In the genomic region with DNA sequence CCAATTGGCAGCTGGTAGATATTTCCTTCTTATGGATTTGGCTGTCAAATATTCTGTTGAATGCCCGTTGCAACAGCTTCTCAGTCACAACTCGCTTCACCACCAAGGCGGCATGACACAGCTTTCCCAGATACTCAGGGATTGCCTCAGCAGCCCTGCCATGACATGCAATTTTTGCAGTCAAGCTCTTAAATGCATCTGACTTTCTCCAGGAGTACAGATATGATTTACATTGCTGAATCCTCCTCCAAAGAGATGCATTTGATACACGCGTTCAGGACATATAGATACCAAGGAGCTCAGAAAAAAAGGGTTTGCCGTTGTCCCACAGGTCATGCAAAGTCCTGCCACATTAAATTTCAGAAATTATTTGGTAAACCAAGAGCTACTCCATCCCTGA, we compare ENCODE assay signal across 20 cellular contexts. TPM values are rescaled to one million over a fixed set of nuclear protein-coding genes. Genes with fewer than 3 reads are reported as not detected.
A peak's percentile ranks its signal among the peaks of the same experiment; 100 is the strongest.
DNase-seq lines count a peak whose midpoint lies in the region; ATAC-seq and TF ChIP-seq lines count a peak whose summit lies in the region.
"Had no signal": no experiment of that assay in that cellular context is flagged by ENCODE, and none has a peak within 500 bp of the region (broad histone marks: within the 10 kb centered on the region; RNA-seq: fewer than 3 reads in every experiment).

No MANE protein-coding gene starts in this region.

- H3K27ac ChIP-seq in right atrium auricular region (no peak overlapping the region), heart right ventricle (no peak overlapping the region), thymus (ENCODE audit: low read depth) (peak overlapping the region; percentile 3)

- H3K9me3 ChIP-seq in right atrium auricular region, result peaks cover 0 to 5% of the 10 kb centered on the region in 2 donors
- peaks cover 0 to 10% (median 0%) of the 10 kb centered on the region in 11 donors for H3K9me3 ChIP-seq in heart right ventricle
- H3K9me3 ChIP-seq in thymus (ENCODE audit: control insufficient read depth), result no peaks in the 10 kb centered on the region
- H3K9me3 ChIP-seq: BE2C had no signal

- WGBS in heart right ventricle, 2 donors, result 91% methylated on average over 6 of the region's 6 CpGs
- WGBS in thymus, result 89% methylated on average over 6 of the region's 6 CpGs

- H3K27me3 Mint-ChIP-seq in MCF 10A (ENCODE audit: insufficient read depth, unreplicated experiment) (no peaks in the 10 kb centered on the region), glutamatergic neuron (ENCODE audit: unreplicated experiment) (peaks cover 2% of the 10 kb centered on the region)

- POLR2A ChIA-PET in MCF 10A (lab: Yijun Ruan, JAX), result interaction anchor here (0.6 to 27.6 kb wide), 21 partner anchors 9 to 458 kb away, joined by 3 to 1235 read pairs (median 4); a partner anchor contains a TSS

- TF ChIP-seq CTCF in right atrium auricular region (IDR thresholded peaks at IDR 0.05) (no peak), heart right ventricle (IDR thresholded peaks at IDR 0.05) (no peak), MCF 10A (IDR thresholded peaks at IDR 0.05; ENCODE audit: unreplicated experiment) (no peak), glutamatergic neuron (IDR thresholded peaks at IDR 0.05; ENCODE audit: partially characterized antibody, unreplicated experiment) (no peak)

- H3K4me3 Mint-ChIP-seq in MCF 10A (ENCODE audit: unreplicated experiment) (peak overlapping the region; percentile 80), glutamatergic neuron (ENCODE audit: unreplicated experiment) (no peak overlapping the region)
- H3K4me3 Mint-ChIP-seq: CD14-positive monocyte; CD8-positive, alpha-beta T cell; H9 had no signal

- H3K4me1 Mint-ChIP-seq in MCF 10A (ENCODE audit: insufficient read depth, unreplicated experiment), result peaks cover 26% of the 10 kb centered on the region
- no peaks in the 10 kb centered on the region for H3K4me1 Mint-ChIP-seq in glutamatergic neuron (ENCODE audit: low read depth, unreplicated experiment)
- H3K4me1 Mint-ChIP-seq: CD14-positive monocyte had no signal

- intact Hi-C loops in heart right ventricle (cut with DNase I) (loop anchor here in 2 of 10 donors (10.0 kb wide), 2 partner anchors 149 to 359 kb away; a partner anchor contains a TSS), MCF 10A (cut with micrococcal nuclease) (no loop called here)

- H3K4me1 ChIP-seq in right atrium auricular region (no peaks in the 10 kb centered on the region), heart right ventricle (no peaks in the 10 kb centered on the region), thymus (ENCODE audit: control insufficient read depth, insufficient read depth, low read length) (no peaks in the 10 kb centered on the region)
- H3K4me1 ChIP-seq: BE2C had no signal

- peaks cover 56% of the 10 kb centered on the region for H3K36me3 Mint-ChIP-seq in MCF 10A (ENCODE audit: insufficient read depth, unreplicated experiment)
- peaks cover 4% of the 10 kb centered on the region for H3K36me3 Mint-ChIP-seq in glutamatergic neuron (ENCODE audit: unreplicated experiment)
- H3K36me3 Mint-ChIP-seq: CD14-positive monocyte; CD8-positive, alpha-beta T cell had no signal

- no TSS peak for BruUV-seq in MCF 10A (replicated peaks; lab: Mats Ljungman, UMichigan)

- DNase-seq in right atrium auricular region (ENCODE audit: low spot score) (peak; percentile 38), heart right ventricle (no peak), MCF 10A (ENCODE audit: unreplicated experiment) (peak; percentile 70), OCI-M2 (lab: John Stamatoyannopoulos, UW; ENCODE audit: unreplicated experiment) (no peak), C1 segment of cervical spinal cord (lab: John Stamatoyannopoulos, UW) (no peak), glutamatergic neuron (no peak)
- DNase-seq: ACHN, BE2C, COR-L47, DMS153, DMS79 treated with DMSO at 0.1 percent for 48 hours, GDM1, GOT3, H9 had no signal

- H3K9me3 Mint-ChIP-seq in MCF 10A (ENCODE audit: unreplicated experiment) (peaks cover 7% of the 10 kb centered on the region), glutamatergic neuron (ENCODE audit: unreplicated experiment) (no peaks in the 10 kb centered on the region)

- H3K27ac Mint-ChIP-seq in MCF 10A (ENCODE audit: low read depth, unreplicated experiment) (peak overlapping the region; percentile 30), glutamatergic neuron (ENCODE audit: unreplicated experiment) (no peak overlapping the region)
- H3K27ac Mint-ChIP-seq: CD14-positive monocyte; CD8-positive, alpha-beta T cell; H9 had no signal

- no peaks in the 10 kb centered on the region for H3K27me3 ChIP-seq in right atrium auricular region
- peaks cover 0 to 50% (median 7%) of the 10 kb centered on the region in 7 donors for H3K27me3 ChIP-seq in heart right ventricle
- H3K27me3 ChIP-seq in thymus (ENCODE audit: control insufficient read depth, insufficient read depth), result no peaks in the 10 kb centered on the region

- CTCF ChIA-PET in MCF 10A (lab: Yijun Ruan, JAX), result interaction anchor here (0.6 to 6.5 kb wide), 15 partner anchors 14 to 370 kb away, joined by 3 to 49 read pairs (median 4); a partner anchor contains a TSS

- H3K4me3 ChIP-seq in right atrium auricular region, result no peak overlapping the region
- H3K4me3 ChIP-seq in heart right ventricle, result no peak overlapping the region
- H3K4me3 ChIP-seq in thymus (ENCODE audit: low read length), result no peak overlapping the region

- ATAC-seq in heart right ventricle (no peak), esophagus mucosa (peak; percentile 30)
- ATAC-seq: CD8-positive, alpha-beta T cell had no signal

- no peaks in the 10 kb centered on the region for H3K36me3 ChIP-seq in right atrium auricular region
- no peaks in the 10 kb centered on the region for H3K36me3 ChIP-seq in heart right ventricle
- H3K36me3 ChIP-seq in thymus (ENCODE audit: control insufficient read depth, insufficient read depth), result no peaks in the 10 kb centered on the region
- H3K36me3 ChIP-seq: BE2C had no signal

RNA-seq across cellular contexts. Expression of a gene that starts 6.5 kb away (rescaled TPM):
- total RNA-seq in right atrium auricular region (10 to 100 TPM in 1 of 2 donors, 1 to 10 TPM in 1; 1.4 to 12.1 TPM), heart right ventricle (1 to 10 TPM in 1 of 10 donors, under 1 TPM in 2, not detected in 7; 0.25 to 1.5 (median 0.45) TPM), MCF 10A (2022) (1,273 and 3,552 TPM in 2 replicates), esophagus mucosa (11,855 TPM), glutamatergic neuron (ENCODE audit: unreplicated experiment) (not detected)
- polyA plus RNA-seq in heart right ventricle (under 1 TPM in 1 of 2 donors, not detected in 1; 0.90 TPM), thymus (1,023 TPM)
- total RNA-seq: CD8-positive, alpha-beta T cell; H9; HT-29 had no signal
- polyA plus RNA-seq: CD14-positive monocyte had no signal

RNA-seq across cellular contexts. Expression of a gene that starts 20.7 kb away (rescaled TPM):
- total RNA-seq in right atrium auricular region (1 to 10 TPM in 1 of 2 donors, under 1 TPM in 1; 0.48 to 7.4 TPM), heart right ventricle (under 1 TPM in 1 of 10 donors, not detected in 9; 0.21 TPM), MCF 10A (2022) (1,403 and 1,688 TPM in 2 replicates), esophagus mucosa (18,870 TPM), glutamatergic neuron (ENCODE audit: unreplicated experiment) (not detected)
- polyA plus RNA-seq in heart right ventricle (1 to 10 TPM in 1 of 2 donors, not detected in 1; 1.1 TPM), thymus (671 TPM)
- total RNA-seq: A172; CD8-positive, alpha-beta T cell; H9; HT-29 had no signal
- polyA plus RNA-seq: CD14-positive monocyte had no signal

RNA-seq across cellular contexts. Expression of a gene that starts 39.2 kb away (rescaled TPM):
- total RNA-seq in right atrium auricular region (not detected), heart right ventricle (not detected), MCF 10A (2022) (not detected in 2 replicates), esophagus mucosa (not detected), glutamatergic neuron (ENCODE audit: unreplicated experiment) (not detected)
- polyA plus RNA-seq in heart right ventricle (not detected), thymus (3.6 TPM)
- total RNA-seq: A172; CD8-positive, alpha-beta T cell; H9; HT-29 had no signal
- polyA plus RNA-seq: CD14-positive monocyte had no signal

RNA-seq across cellular contexts. Expression of a gene that starts 40.1 kb away (rescaled TPM):
- total RNA-seq in right atrium auricular region (not detected), heart right ventricle (not detected), MCF 10A (2022) (0.19 and 0.44 TPM in 2 replicates), esophagus mucosa (2,886 TPM), glutamatergic neuron (ENCODE audit: unreplicated experiment) (not detected)
- polyA plus RNA-seq in heart right ventricle (under 1 TPM in 1 of 2 donors, not detected in 1; 0.06 TPM), thymus (23.5 TPM)
- total RNA-seq: A172; CD8-positive, alpha-beta T cell; H9; HT-29 had no signal
- polyA plus RNA-seq: CD14-positive monocyte had no signal

RNA-seq across cellular contexts. Expression of a gene that starts 59.9 kb away (rescaled TPM):
- total RNA-seq in right atrium auricular region, result 1 to 10 TPM in 1 of 2 donors, not detected in 1; 2.9 TPM
- under 1 TPM in 1 of 10 donors, not detected in 9; 0.62 TPM for total RNA-seq in heart right ventricle
- polyA plus RNA-seq in heart right ventricle, result not detected
- not detected in 2 replicates for total RNA-seq in MCF 10A (2022)
- 0.12 TPM for total RNA-seq in esophagus mucosa
- 0.34 TPM for polyA plus RNA-seq in thymus
- not detected for total RNA-seq in glutamatergic neuron (ENCODE audit: unreplicated experiment)
- total RNA-seq: A172; CD8-positive, alpha-beta T cell; H9; HT-29 had no signal
- polyA plus RNA-seq: CD14-positive monocyte had no signal

Comparison
In these comparisons a context has a peak if more than half of its experiments do, and no peak if none do; other contexts are left out.
1. DNase-seq: peak in right atrium auricular region (single experiment) and MCF 10A (single experiment); none in heart right ventricle (0 of 2), OCI-M2 (single experiment), C1 segment of cervical spinal cord (0 of 14) and glutamatergic neuron (single experiment).
2. RNA of a gene that starts 6.5 kb away (total RNA-seq): 11,855 TPM in esophagus mucosa (single experiment) and 1,273 to 3,552 TPM in MCF 10A; 1.4 to 12.1 TPM in right atrium auricular region, 0.25 to 1.5 TPM in heart right ventricle and not detected in glutamatergic neuron (single experiment); every median in the first group is over 10 times any median in the second.
3. RNA of a gene that starts 20.7 kb away (total RNA-seq): 18,870 TPM in esophagus mucosa (single experiment) and 1,403 to 1,688 TPM in MCF 10A; 0.48 to 7.4 TPM in right atrium auricular region, 0.21 TPM in heart right ventricle and not detected in glutamatergic neuron (single experiment); every median in the first group is over 100 times any median in the second.